1 cellular context compared by ENCODE assay signal in genomic region chr13:45434556-45435371, GRCh38.
A peak's percentile ranks its signal among the peaks of the same experiment; 100 is the strongest.
TF ChIP-seq lines count a peak whose summit lies in the region.

No MANE protein-coding gene starts in this region.

TF ChIP-seq in HepG2, 621 proteins besides CTCF, POLR2A, EP300 and RAD21 (continued from another document and continues in another):
- no peak for TF ChIP-seq ZNF574 (CRISPR knock-in tag; IDR thresholded peaks at IDR 0.05)
- TF ChIP-seq TBX2 (CRISPR knock-in tag; IDR thresholded peaks at IDR 0.05; ENCODE audit: borderline replicate concordance): peak; percentile 38; the same call in 1 of the 2 replicates
- TF ChIP-seq ZNF776 (CRISPR knock-in tag; IDR thresholded peaks at IDR 0.05): no peak
- TF ChIP-seq GLI4 (CRISPR knock-in tag; IDR thresholded peaks at IDR 0.05; ENCODE audit: borderline replicate concordance): no peak
- TF ChIP-seq NCOA1 (CRISPR knock-in tag; IDR thresholded peaks at IDR 0.05): no peak
- TF ChIP-seq SOX5 (CRISPR knock-in tag; IDR thresholded peaks at IDR 0.05; ENCODE audit: borderline replicate concordance): peak; percentile 69; the same call in 1 of the 2 replicates
- peak; percentile 39; the same call in 1 of the 2 replicates for TF ChIP-seq ELF3 (CRISPR knock-in tag; IDR thresholded peaks at IDR 0.05)
- no peak for TF ChIP-seq BATF2 (CRISPR knock-in tag; IDR thresholded peaks at IDR 0.05)
- TF ChIP-seq, protein P1, sequence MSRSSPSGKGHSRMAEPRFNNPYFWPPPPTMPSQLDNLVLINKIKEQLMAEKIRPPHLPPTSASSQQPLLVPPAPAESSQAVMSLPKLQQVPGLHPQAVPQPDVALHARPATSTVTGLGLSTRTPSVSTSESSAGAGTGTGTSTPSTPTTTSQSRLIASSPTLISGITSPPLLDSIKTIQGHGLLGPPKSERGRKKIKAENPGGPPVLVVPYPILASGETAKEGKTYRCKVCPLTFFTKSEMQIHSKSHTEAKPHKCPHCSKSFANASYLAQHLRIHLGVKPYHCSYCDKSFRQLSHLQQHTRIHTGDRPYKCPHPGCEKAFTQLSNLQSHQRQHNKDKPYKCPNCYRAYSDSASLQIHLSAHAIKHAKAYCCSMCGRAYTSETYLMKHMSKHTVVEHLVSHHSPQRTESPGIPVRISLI (CRISPR knock-in tag; IDR thresholded peaks at IDR 0.05; ENCODE audit: borderline replicate concordance): no peak
- no peak for TF ChIP-seq ZSCAN21 (CRISPR knock-in tag; IDR thresholded peaks at IDR 0.05; ENCODE audit: borderline replicate concordance)
- TF ChIP-seq FOXP1 (IDR thresholded peaks at IDR 0.05): no peak
- peak; percentile 64 for TF ChIP-seq FOXP1 (CRISPR knock-in tag; IDR thresholded peaks at IDR 0.05)
- no peak for TF ChIP-seq ZNF281 (CRISPR knock-in tag; IDR thresholded peaks at IDR 0.05; ENCODE audit: borderline replicate concordance)
- TF ChIP-seq ZNF274 (CRISPR knock-in tag; IDR thresholded peaks at IDR 0.05): no peak
- TF ChIP-seq MTA1 (CRISPR knock-in tag; IDR thresholded peaks at IDR 0.05; ENCODE audit: borderline replicate concordance): no peak
- TF ChIP-seq MED8 (CRISPR knock-in tag; IDR thresholded peaks at IDR 0.05; ENCODE audit: insufficient replicate concordance): no peak
- no peak for TF ChIP-seq ZNF44 (CRISPR knock-in tag; IDR thresholded peaks at IDR 0.05)
- no peak for TF ChIP-seq ZC3H13 (CRISPR knock-in tag; IDR thresholded peaks at IDR 0.05)
- no peak; the same call in 1 of the 2 replicates for TF ChIP-seq ZNF724P (CRISPR knock-in tag; IDR thresholded peaks at IDR 0.05; ENCODE audit: borderline replicate concordance)
- no peak for TF ChIP-seq ZNF280B (CRISPR knock-in tag; IDR thresholded peaks at IDR 0.05; ENCODE audit: borderline replicate concordance)
- TF ChIP-seq, protein P2, sequence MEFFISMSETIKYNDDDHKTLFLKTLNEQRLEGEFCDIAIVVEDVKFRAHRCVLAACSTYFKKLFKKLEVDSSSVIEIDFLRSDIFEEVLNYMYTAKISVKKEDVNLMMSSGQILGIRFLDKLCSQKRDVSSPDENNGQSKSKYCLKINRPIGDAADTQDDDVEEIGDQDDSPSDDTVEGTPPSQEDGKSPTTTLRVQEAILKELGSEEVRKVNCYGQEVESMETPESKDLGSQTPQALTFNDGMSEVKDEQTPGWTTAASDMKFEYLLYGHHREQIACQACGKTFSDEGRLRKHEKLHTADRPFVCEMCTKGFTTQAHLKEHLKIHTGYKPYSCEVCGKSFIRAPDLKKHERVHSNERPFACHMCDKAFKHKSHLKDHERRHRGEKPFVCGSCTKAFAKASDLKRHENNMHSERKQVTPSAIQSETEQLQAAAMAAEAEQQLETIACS (CRISPR knock-in tag; IDR thresholded peaks at IDR 0.05): no peak
- TF ChIP-seq, protein P3, sequence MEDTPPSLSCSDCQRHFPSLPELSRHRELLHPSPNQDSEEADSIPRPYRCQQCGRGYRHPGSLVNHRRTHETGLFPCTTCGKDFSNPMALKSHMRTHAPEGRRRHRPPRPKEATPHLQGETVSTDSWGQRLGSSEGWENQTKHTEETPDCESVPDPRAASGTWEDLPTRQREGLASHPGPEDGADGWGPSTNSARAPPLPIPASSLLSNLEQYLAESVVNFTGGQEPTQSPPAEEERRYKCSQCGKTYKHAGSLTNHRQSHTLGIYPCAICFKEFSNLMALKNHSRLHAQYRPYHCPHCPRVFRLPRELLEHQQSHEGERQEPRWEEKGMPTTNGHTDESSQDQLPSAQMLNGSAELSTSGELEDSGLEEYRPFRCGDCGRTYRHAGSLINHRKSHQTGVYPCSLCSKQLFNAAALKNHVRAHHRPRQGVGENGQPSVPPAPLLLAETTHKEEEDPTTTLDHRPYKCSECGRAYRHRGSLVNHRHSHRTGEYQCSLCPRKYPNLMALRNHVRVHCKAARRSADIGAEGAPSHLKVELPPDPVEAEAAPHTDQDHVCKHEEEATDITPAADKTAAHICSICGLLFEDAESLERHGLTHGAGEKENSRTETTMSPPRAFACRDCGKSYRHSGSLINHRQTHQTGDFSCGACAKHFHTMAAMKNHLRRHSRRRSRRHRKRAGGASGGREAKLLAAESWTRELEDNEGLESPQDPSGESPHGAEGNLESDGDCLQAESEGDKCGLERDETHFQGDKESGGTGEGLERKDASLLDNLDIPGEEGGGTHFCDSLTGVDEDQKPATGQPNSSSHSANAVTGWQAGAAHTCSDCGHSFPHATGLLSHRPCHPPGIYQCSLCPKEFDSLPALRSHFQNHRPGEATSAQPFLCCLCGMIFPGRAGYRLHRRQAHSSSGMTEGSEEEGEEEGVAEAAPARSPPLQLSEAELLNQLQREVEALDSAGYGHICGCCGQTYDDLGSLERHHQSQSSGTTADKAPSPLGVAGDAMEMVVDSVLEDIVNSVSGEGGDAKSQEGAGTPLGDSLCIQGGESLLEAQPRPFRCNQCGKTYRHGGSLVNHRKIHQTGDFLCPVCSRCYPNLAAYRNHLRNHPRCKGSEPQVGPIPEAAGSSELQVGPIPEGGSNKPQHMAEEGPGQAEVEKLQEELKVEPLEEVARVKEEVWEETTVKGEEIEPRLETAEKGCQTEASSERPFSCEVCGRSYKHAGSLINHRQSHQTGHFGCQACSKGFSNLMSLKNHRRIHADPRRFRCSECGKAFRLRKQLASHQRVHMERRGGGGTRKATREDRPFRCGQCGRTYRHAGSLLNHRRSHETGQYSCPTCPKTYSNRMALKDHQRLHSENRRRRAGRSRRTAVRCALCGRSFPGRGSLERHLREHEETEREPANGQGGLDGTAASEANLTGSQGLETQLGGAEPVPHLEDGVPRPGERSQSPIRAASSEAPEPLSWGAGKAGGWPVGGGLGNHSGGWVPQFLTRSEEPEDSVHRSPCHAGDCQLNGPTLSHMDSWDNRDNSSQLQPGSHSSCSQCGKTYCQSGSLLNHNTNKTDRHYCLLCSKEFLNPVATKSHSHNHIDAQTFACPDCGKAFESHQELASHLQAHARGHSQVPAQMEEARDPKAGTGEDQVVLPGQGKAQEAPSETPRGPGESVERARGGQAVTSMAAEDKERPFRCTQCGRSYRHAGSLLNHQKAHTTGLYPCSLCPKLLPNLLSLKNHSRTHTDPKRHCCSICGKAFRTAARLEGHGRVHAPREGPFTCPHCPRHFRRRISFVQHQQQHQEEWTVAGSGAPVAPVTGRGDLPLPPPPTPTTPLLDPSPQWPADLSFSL (CRISPR knock-in tag; IDR thresholded peaks at IDR 0.05): peak; percentile 45; the same call in 1 of the 2 replicates
- TF ChIP-seq, protein P4, sequence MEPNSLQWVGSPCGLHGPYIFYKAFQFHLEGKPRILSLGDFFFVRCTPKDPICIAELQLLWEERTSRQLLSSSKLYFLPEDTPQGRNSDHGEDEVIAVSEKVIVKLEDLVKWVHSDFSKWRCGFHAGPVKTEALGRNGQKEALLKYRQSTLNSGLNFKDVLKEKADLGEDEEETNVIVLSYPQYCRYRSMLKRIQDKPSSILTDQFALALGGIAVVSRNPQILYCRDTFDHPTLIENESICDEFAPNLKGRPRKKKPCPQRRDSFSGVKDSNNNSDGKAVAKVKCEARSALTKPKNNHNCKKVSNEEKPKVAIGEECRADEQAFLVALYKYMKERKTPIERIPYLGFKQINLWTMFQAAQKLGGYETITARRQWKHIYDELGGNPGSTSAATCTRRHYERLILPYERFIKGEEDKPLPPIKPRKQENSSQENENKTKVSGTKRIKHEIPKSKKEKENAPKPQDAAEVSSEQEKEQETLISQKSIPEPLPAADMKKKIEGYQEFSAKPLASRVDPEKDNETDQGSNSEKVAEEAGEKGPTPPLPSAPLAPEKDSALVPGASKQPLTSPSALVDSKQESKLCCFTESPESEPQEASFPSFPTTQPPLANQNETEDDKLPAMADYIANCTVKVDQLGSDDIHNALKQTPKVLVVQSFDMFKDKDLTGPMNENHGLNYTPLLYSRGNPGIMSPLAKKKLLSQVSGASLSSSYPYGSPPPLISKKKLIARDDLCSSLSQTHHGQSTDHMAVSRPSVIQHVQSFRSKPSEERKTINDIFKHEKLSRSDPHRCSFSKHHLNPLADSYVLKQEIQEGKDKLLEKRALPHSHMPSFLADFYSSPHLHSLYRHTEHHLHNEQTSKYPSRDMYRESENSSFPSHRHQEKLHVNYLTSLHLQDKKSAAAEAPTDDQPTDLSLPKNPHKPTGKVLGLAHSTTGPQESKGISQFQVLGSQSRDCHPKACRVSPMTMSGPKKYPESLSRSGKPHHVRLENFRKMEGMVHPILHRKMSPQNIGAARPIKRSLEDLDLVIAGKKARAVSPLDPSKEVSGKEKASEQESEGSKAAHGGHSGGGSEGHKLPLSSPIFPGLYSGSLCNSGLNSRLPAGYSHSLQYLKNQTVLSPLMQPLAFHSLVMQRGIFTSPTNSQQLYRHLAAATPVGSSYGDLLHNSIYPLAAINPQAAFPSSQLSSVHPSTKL (CRISPR knock-in tag; IDR thresholded peaks at IDR 0.05): peak; percentile 92
- TF ChIP-seq ZZZ3 (CRISPR knock-in tag; IDR thresholded peaks at IDR 0.05; ENCODE audit: borderline replicate concordance): no peak
- peak; percentile 78 for TF ChIP-seq POLR2G (IDR thresholded peaks at IDR 0.05; ENCODE audit: low read depth, low read length)
- no peak for TF ChIP-seq ZBTB38 (CRISPR knock-in tag; IDR thresholded peaks at IDR 0.05)
- TF ChIP-seq TIGD3 (CRISPR knock-in tag; IDR thresholded peaks at IDR 0.05; ENCODE audit: borderline replicate concordance): no peak
- TF ChIP-seq, protein P5, sequence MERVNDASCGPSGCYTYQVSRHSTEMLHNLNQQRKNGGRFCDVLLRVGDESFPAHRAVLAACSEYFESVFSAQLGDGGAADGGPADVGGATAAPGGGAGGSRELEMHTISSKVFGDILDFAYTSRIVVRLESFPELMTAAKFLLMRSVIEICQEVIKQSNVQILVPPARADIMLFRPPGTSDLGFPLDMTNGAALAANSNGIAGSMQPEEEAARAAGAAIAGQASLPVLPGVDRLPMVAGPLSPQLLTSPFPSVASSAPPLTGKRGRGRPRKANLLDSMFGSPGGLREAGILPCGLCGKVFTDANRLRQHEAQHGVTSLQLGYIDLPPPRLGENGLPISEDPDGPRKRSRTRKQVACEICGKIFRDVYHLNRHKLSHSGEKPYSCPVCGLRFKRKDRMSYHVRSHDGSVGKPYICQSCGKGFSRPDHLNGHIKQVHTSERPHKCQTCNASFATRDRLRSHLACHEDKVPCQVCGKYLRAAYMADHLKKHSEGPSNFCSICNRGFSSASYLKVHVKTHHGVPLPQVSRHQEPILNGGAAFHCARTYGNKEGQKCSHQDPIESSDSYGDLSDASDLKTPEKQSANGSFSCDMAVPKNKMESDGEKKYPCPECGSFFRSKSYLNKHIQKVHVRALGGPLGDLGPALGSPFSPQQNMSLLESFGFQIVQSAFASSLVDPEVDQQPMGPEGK (CRISPR knock-in tag; IDR thresholded peaks at IDR 0.05): peak; percentile 9; the same call in 1 of the 2 replicates
- TF ChIP-seq ELF1 (CRISPR knock-in tag; IDR thresholded peaks at IDR 0.05): no peak
